8 cellular contexts compared by ENCODE assay signal in the genomic region with DNA sequence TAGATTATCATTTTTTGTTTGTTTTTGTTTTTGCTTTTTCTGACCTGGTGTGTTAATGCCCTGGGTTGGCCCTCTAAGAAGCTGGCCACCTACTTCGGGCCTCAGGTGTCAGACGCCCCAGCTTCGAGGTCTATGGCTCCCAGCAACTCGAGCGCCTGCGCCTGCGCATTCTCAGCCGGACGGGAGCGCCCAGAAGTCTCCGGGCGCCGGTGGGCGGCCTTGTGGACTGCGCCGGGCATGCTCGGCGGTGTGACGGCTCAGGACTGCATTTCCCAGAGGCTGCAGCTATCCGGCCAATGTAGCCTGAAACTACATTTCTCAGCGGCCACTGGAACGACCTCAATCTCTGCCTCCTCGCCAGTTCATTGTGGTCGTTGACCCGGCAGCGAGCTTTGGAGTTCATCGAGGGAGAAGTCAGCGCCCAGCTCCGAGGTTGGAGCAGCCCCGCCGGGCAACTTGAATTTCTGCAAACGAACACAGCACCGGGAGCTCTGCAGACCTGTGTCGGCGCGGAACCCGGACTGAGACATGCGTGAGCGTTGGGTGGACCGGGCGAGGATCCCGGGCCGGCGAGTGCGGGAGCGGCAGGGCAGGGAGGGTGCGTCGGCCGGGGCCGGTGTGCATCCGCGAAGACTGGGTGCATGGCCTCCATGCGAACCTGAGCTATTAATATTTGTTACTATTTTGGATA. TPM values are rescaled to one million over a fixed set of nuclear protein-coding genes. Genes with fewer than 3 reads are reported as not detected.
DNase-seq lines count a peak whose midpoint lies in the region; ATAC-seq and TF ChIP-seq lines count a peak whose summit lies in the region.

A gene (plus strand): TSS at position 219 of the 691 bp plus-strand sequence. CDS start 3,045 bp downstream, outside the sequence.

- peak within 1 kb of the TSS; percentile 60 to 70 (median 63) for H3K4me3 ChIP-seq in Peyer's patch
- peak within 1 kb of the TSS; percentile 66 for H3K4me3 ChIP-seq in fibroblast of mammary gland (ENCODE audit: control insufficient read depth, low read depth, low read length)
- peak within 1 kb of the TSS; percentile 76 for H3K4me3 ChIP-seq in naive thymus-derived CD4-positive, alpha-beta T cell (ENCODE audit: low read length)

- H3K9me3 ChIP-seq in Peyer's patch = no peaks in the 10 kb centered on the region
- no peaks in the 10 kb centered on the region for H3K9me3 ChIP-seq in naive thymus-derived CD4-positive, alpha-beta T cell (ENCODE audit: control insufficient read depth in 2 of 3, low read length in 3 of 3)

- ATAC-seq in GM19372 (IDR thresholded peaks at IDR 0.05; ENCODE audit: low read depth, unreplicated experiment) (peak; percentile 98), HG03571 (IDR thresholded peaks at IDR 0.05; ENCODE audit: unreplicated experiment) (peak; percentile 80)
- peak; percentile 95 for ATAC-seq in naive thymus-derived CD4-positive, alpha-beta T cell
- ATAC-seq in stimulated activated memory B cell treated with anti-CD40 and anti-IgM and Interleukin-4, amounts not matched to agents 10 μg/mL and 1 μg/mL and 100 μg/mL, for 72 hours = peak; percentile 99

- TF ChIP-seq CTCF in CD14-positive monocyte (IDR thresholded peaks at IDR 0.05) (no peak), Peyer's patch (IDR thresholded peaks at IDR 0.05) (peak in 1 of 6 experiments; percentile 7), fibroblast of mammary gland (conservative IDR thresholded peaks at IDR 0.05; ENCODE audit: control insufficient read depth, insufficient read depth, low read depth, low read length) (no peak)

- H3K27ac Mint-ChIP-seq in CD14-positive monocyte = no peak within 1 kb of the TSS
- peak within 1 kb of the TSS; percentile 49 to 84 (median 72) for H3K27ac Mint-ChIP-seq in naive thymus-derived CD4-positive, alpha-beta T cell
- peak within 1 kb of the TSS; percentile 93 for H3K27ac Mint-ChIP-seq in stimulated activated memory B cell treated with anti-CD40 and anti-IgM and Interleukin-4, amounts not matched to agents 10 μg/mL and 1 μg/mL and 100 μg/mL, for 72 hours

- DNase-seq in CD14-positive monocyte (ENCODE audit: low spot score) (peak; percentile 52), Peyer's patch (peak; percentile 83 to 95 (median 91)), fibroblast of mammary gland (ENCODE audit: low read depth) (peak; percentile 87)
- peak; percentile 61 to 68 for DNase-seq in activated T-helper 1 cell treated with anti-CD3 and anti-CD28 coated beads, Interleukin-2, amount 50 U/mL, for 16 hours (ENCODE audit: low read depth in 1 of 2, low spot score in 1 of 2)
- peak; percentile 57 to 78 (median 74) for DNase-seq in naive thymus-derived CD4-positive, alpha-beta T cell

- H3K4me3 Mint-ChIP-seq in CD14-positive monocyte = peak within 1 kb of the TSS; percentile 83 to 92
- peak within 1 kb of the TSS; percentile 84 to 95 (median 92) for H3K4me3 Mint-ChIP-seq in naive thymus-derived CD4-positive, alpha-beta T cell
- peak within 1 kb of the TSS; percentile 99 for H3K4me3 Mint-ChIP-seq in stimulated activated memory B cell treated with anti-CD40 and anti-IgM and Interleukin-4, amounts not matched to agents 10 μg/mL and 1 μg/mL and 100 μg/mL, for 72 hours

- POLR2A ChIA-PET in naive thymus-derived CD4-positive, alpha-beta T cell (lab: Charles Lee) = interaction anchor here (0.7 to 2.3 kb wide), 11 partner anchors 10 to 193 kb away, joined by 3 to 17 read pairs (median 4); a partner anchor contains a TSS

- peaks cover 0 to 9% (median 0%) of the 10 kb centered on the region in 3 donors for H3K36me3 ChIP-seq in Peyer's patch
- peaks cover 0 to 3% (median 0%) of the 10 kb centered on the region in 3 experiments for H3K36me3 ChIP-seq in naive thymus-derived CD4-positive, alpha-beta T cell (ENCODE audit: control insufficient read depth in 2 of 3, insufficient read depth in 3 of 3, low read length in 3 of 3)

- H3K27me3 Mint-ChIP-seq in CD14-positive monocyte (ENCODE audit: low read depth in 3 of 3) = peaks cover 16 to 23% (median 20%) of the 10 kb centered on the region in 3 donors
- H3K27me3 Mint-ChIP-seq in naive thymus-derived CD4-positive, alpha-beta T cell = peaks cover 0 to 6% (median 0%) of the 10 kb centered on the region in 5 donors
- no peaks in the 10 kb centered on the region for H3K27me3 Mint-ChIP-seq in stimulated activated memory B cell treated with anti-CD40 and anti-IgM and Interleukin-4, amounts not matched to agents 10 μg/mL and 1 μg/mL and 100 μg/mL, for 72 hours

- H3K4me1 Mint-ChIP-seq in CD14-positive monocyte = peaks cover 12% of the 10 kb centered on the region
- H3K4me1 Mint-ChIP-seq in naive thymus-derived CD4-positive, alpha-beta T cell = peaks cover 10 to 34% (median 23%) of the 10 kb centered on the region in 7 donors
- H3K4me1 Mint-ChIP-seq in stimulated activated memory B cell treated with anti-CD40 and anti-IgM and Interleukin-4, amounts not matched to agents 10 μg/mL and 1 μg/mL and 100 μg/mL, for 72 hours = peaks cover 13% of the 10 kb centered on the region

- H3K36me3 Mint-ChIP-seq in CD14-positive monocyte = no peaks in the 10 kb centered on the region
- H3K36me3 Mint-ChIP-seq in naive thymus-derived CD4-positive, alpha-beta T cell = peaks cover 6 to 20% (median 14%) of the 10 kb centered on the region in 5 donors
- H3K36me3 Mint-ChIP-seq in stimulated activated memory B cell treated with anti-CD40 and anti-IgM and Interleukin-4, amounts not matched to agents 10 μg/mL and 1 μg/mL and 100 μg/mL, for 72 hours = peaks cover 11% of the 10 kb centered on the region

- intact Hi-C loops in CD14-positive monocyte (cut with micrococcal nuclease) = no loop called here
- intact Hi-C loops in naive thymus-derived CD4-positive, alpha-beta T cell (cut with micrococcal nuclease) = loop anchor here (1.0 to 10.0 kb wide), 7 partner anchors 35 to 250 kb away; a partner anchor contains a TSS

- peak in 1 of 2 donors; percentile 18 for TF ChIP-seq POLR2A in Peyer's patch (IDR thresholded peaks at IDR 0.05)

- H3K27ac ChIP-seq in Peyer's patch = peak within 1 kb of the TSS; percentile 49 to 78 (median 72)
- H3K27ac ChIP-seq in naive thymus-derived CD4-positive, alpha-beta T cell (ENCODE audit: low read depth, low read length) = peak within 1 kb of the TSS; percentile 61

- H3K27me3 ChIP-seq in Peyer's patch = no peaks in the 10 kb centered on the region
- H3K27me3 ChIP-seq in naive thymus-derived CD4-positive, alpha-beta T cell (ENCODE audit: control insufficient read depth in 2 of 2, insufficient read depth in 2 of 2, low read length in 2 of 2) = no peaks in the 10 kb centered on the region

- H3K9me3 Mint-ChIP-seq in CD14-positive monocyte = peaks cover 8 to 40% (median 33%) of the 10 kb centered on the region in 7 donors
- peaks cover 0 to 3% (median 0%) of the 10 kb centered on the region in 11 donors for H3K9me3 Mint-ChIP-seq in naive thymus-derived CD4-positive, alpha-beta T cell
- H3K9me3 Mint-ChIP-seq in stimulated activated memory B cell treated with anti-CD40 and anti-IgM and Interleukin-4, amounts not matched to agents 10 μg/mL and 1 μg/mL and 100 μg/mL, for 72 hours = no peaks in the 10 kb centered on the region

- H3K4me1 ChIP-seq in Peyer's patch = peaks cover 0 to 8% (median 0%) of the 10 kb centered on the region in 4 donors
- peaks cover 0 to 5% of the 10 kb centered on the region in 2 donors for H3K4me1 ChIP-seq in naive thymus-derived CD4-positive, alpha-beta T cell (ENCODE audit: control insufficient read depth in 2 of 2, insufficient read depth in 2 of 2, low read length in 2 of 2)

- CTCF ChIA-PET in naive thymus-derived CD4-positive, alpha-beta T cell (lab: Charles Lee) = interaction anchor here (0.6 to 2.4 kb wide), 5 partner anchors 69 to 184 kb away, joined by 3 to 5 read pairs (median 3); no protein-coding TSS in a partner anchor

RNA-seq across cellular contexts. Expression of the gene that starts here (rescaled TPM):
- 1 to 10 TPM in 1 of 2 donors, under 1 TPM in 1; 0.29 to 1.7 TPM for polyA plus RNA-seq in CD14-positive monocyte
- total RNA-seq in Peyer's patch = 1 to 10 TPM; 1.6 to 9.9 (median 2.1) TPM
- 10 to 100 TPM in 1 of 5 experiments, 1 to 10 TPM in 4; 2.0 to 13.1 (median 3.5) TPM for total RNA-seq in naive thymus-derived CD4-positive, alpha-beta T cell
- 10 to 100 TPM; 10.2 to 13.0 TPM for polyA plus RNA-seq in naive thymus-derived CD4-positive, alpha-beta T cell

Comparison
In these comparisons a context has a peak if more than half of its experiments do, and no peak if none do; other contexts are left out.
1. Peak in every context shown above with its lines: DNase-seq, ATAC-seq, H3K4me3 ChIP-seq and H3K27ac ChIP-seq.
2. RNA of the gene that starts here (polyA plus RNA-seq): 10.2 to 13.0 TPM in naive thymus-derived CD4-positive, alpha-beta T cell; 0.29 to 1.7 TPM in CD14-positive monocyte; every median in the first group is over 4 times any median in the second.
3. H3K27ac Mint-ChIP-seq: peak in naive thymus-derived CD4-positive, alpha-beta T cell (9 of 9) and stimulated activated memory B cell treated with anti-CD40 and anti-IgM and Interleukin-4, amounts not matched to agents 10 μg/mL and 1 μg/mL and 100 μg/mL, for 72 hours (single experiment); none in CD14-positive monocyte (0 of 7).
4. intact Hi-C loops: an anchor here in naive thymus-derived CD4-positive, alpha-beta T cell (1.0 to 10.0 kb wide); none called in CD14-positive monocyte.